Comparison of ENCODE assay signal across 11 cellular contexts in the genomic region with DNA sequence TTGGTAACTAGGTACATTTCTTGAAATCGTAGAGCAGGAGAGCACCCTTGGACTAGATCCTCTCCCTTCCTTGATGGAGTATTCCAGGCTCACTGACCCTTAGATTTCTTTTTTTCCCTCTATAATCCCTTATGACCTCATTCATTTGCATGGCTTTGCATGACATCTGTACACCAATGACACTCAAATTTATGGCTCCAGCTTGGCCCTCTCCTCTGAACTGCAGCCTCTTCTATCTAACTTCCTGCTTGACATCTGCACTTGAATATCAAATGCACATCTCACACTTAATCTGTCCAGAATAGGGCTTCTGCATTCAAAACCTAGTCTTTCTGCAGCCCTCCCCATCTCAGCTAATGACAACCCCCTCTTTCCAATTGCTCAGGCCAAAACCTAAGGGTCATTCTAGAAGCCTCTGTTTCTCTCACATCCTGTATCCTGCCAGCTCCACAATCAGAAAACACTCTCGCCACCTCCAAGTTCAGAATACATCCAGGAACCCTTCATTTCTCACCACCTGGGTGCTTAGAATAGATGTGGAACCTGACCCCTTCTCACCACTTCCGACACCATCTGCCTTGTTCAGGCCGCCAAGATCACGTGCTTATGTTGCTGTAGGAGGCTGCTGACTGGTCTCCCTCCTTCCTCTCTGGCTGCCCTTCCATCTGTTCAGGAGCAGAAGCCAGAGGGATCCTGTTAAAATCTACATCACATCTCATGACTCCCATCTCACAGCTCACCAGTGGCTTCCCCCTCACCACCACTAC.
DNase-seq lines count a peak whose midpoint lies in the region; ATAC-seq, FAIRE-seq and TF ChIP-seq lines count a peak whose summit lies in the region.
"Had no signal": no experiment of that assay in that cellular context is flagged by ENCODE, and none has a peak within 500 bp of the region (broad histone marks: within the 10 kb centered on the region; RNA-seq: fewer than 3 reads in every experiment).

No MANE protein-coding gene starts in this region.

- H3K4me1 ChIP-seq in endodermal cell (ENCODE audit: control insufficient read depth, insufficient read depth, low read length): peaks cover 20% of the 10 kb centered on the region
- H3K4me1 ChIP-seq in aorta (ENCODE audit: control insufficient read depth in 1 of 2, insufficient read depth in 2 of 2, low read length in 2 of 2): no peaks in the 10 kb centered on the region
- no peaks in the 10 kb centered on the region for H3K4me1 ChIP-seq in heart right ventricle

- TF ChIP-seq CTCF in endodermal cell (conservative IDR thresholded peaks at IDR 0.05) (no peak), heart right ventricle (IDR thresholded peaks at IDR 0.05) (no peak)

- intact Hi-C loops in activated T-helper 1 cell treated with anti-CD3 and anti-CD28 coated beads, Interleukin-12 subunit alpha, Interleukin-12 subunit beta, Interleukin-2, Interleukin-4 antibody, amounts not matched to agents 30 ng/mL and 10 ng/mL and 1 ng/mL, durations not matched to agents 14 hours and 24 hours and 36 hours (cut with micrococcal nuclease): no loop called here
- intact Hi-C loops in aorta (cut with DNase I): no loop called here
- intact Hi-C loops in heart right ventricle (cut with DNase I): no loop called here

- H3K4me3 Mint-ChIP-seq in endodermal cell: no peak overlapping the region
- H3K4me3 Mint-ChIP-seq in activated T-helper 1 cell treated with anti-CD3 and anti-CD28 coated beads, Interleukin-12 subunit alpha, Interleukin-12 subunit beta, Interleukin-2, Interleukin-4 antibody, amounts not matched to agents 30 ng/mL and 10 ng/mL and 1 ng/mL, durations not matched to agents 14 hours and 24 hours and 36 hours: no peak overlapping the region
- H3K4me3 Mint-ChIP-seq: activated naive CD8-positive, alpha-beta T cell treated with anti-CD3 and anti-CD28 coated beads, Interleukin-2, amount 50 U/mL, for 24 hours; effector memory CD8-positive, alpha-beta T cell had no signal

- WGBS in endodermal cell (ENCODE audit: insufficient coverage in 1 of 2, insufficient read length in 1 of 2), 2 experiments: 60 to 93% methylated on average over 1 to 5 of the region's 5 CpGs
- 84 to 86% methylated on average over 5 of the region's 5 CpGs for WGBS in aorta, 2 donors
- 76 to 81% methylated on average over 5 of the region's 5 CpGs for WGBS in heart right ventricle, 2 donors

- peak overlapping the region; percentile 9 for H3K27ac Mint-ChIP-seq in endodermal cell
- no peak overlapping the region for H3K27ac Mint-ChIP-seq in activated T-helper 1 cell treated with anti-CD3 and anti-CD28 coated beads, Interleukin-12 subunit alpha, Interleukin-12 subunit beta, Interleukin-2, Interleukin-4 antibody, amounts not matched to agents 30 ng/mL and 10 ng/mL and 1 ng/mL, durations not matched to agents 14 hours and 24 hours and 36 hours
- H3K27ac Mint-ChIP-seq: activated naive CD8-positive, alpha-beta T cell treated with anti-CD3 and anti-CD28 coated beads, Interleukin-2, amount 50 U/mL, for 24 hours; effector memory CD8-positive, alpha-beta T cell had no signal

- H3K36me3 ChIP-seq in endodermal cell (ENCODE audit: control insufficient read depth, insufficient read depth, low read length) (no peaks in the 10 kb centered on the region), aorta (ENCODE audit: control insufficient read depth in 1 of 2, insufficient read depth in 2 of 2, low read length in 1 of 2) (no peaks in the 10 kb centered on the region), heart right ventricle (no peaks in the 10 kb centered on the region)

- FAIRE-seq in frontal cortex (lab: Jason Lieb, UNC): no peak

- H3K4me1 Mint-ChIP-seq in endodermal cell: peaks cover 22% of the 10 kb centered on the region
- H3K4me1 Mint-ChIP-seq in activated T-helper 1 cell treated with anti-CD3 and anti-CD28 coated beads, Interleukin-12 subunit alpha, Interleukin-12 subunit beta, Interleukin-2, Interleukin-4 antibody, amounts not matched to agents 30 ng/mL and 10 ng/mL and 1 ng/mL, durations not matched to agents 14 hours and 24 hours and 36 hours (ENCODE audit: low read depth): no peaks in the 10 kb centered on the region
- H3K4me1 Mint-ChIP-seq: activated naive CD8-positive, alpha-beta T cell treated with anti-CD3 and anti-CD28 coated beads, Interleukin-2, amount 50 U/mL, for 24 hours had no signal

- ATAC-seq in GM18907 (IDR thresholded peaks at IDR 0.05; ENCODE audit: unreplicated experiment) (peak; percentile 93), HG02759 (IDR thresholded peaks at IDR 0.05; ENCODE audit: unreplicated experiment) (peak; percentile 78), aorta (ENCODE audit: low FRiP score) (no peak), heart right ventricle (no peak)
- ATAC-seq: activated naive CD8-positive, alpha-beta T cell treated with anti-CD3 and anti-CD28 coated beads, Interleukin-2, amount 50 U/mL, for 24 hours; effector memory CD8-positive, alpha-beta T cell; Right ventricle myocardium inferior had no signal

- H3K9me3 Mint-ChIP-seq in endodermal cell: no peaks in the 10 kb centered on the region
- no peaks in the 10 kb centered on the region for H3K9me3 Mint-ChIP-seq in activated T-helper 1 cell treated with anti-CD3 and anti-CD28 coated beads, Interleukin-12 subunit alpha, Interleukin-12 subunit beta, Interleukin-2, Interleukin-4 antibody, amounts not matched to agents 30 ng/mL and 10 ng/mL and 1 ng/mL, durations not matched to agents 14 hours and 24 hours and 36 hours
- H3K9me3 Mint-ChIP-seq: activated naive CD8-positive, alpha-beta T cell treated with anti-CD3 and anti-CD28 coated beads, Interleukin-2, amount 50 U/mL, for 24 hours had no signal

- H3K4me3 ChIP-seq in endodermal cell (ENCODE audit: low read length): no peak overlapping the region
- no peak overlapping the region for H3K4me3 ChIP-seq in aorta (ENCODE audit: low read length in 2 of 2)
- H3K4me3 ChIP-seq in heart right ventricle: no peak overlapping the region

- no peaks in the 10 kb centered on the region for H3K9me3 ChIP-seq in endodermal cell (ENCODE audit: control insufficient read depth, low read length)
- no peaks in the 10 kb centered on the region for H3K9me3 ChIP-seq in aorta (ENCODE audit: control insufficient read depth, low read length)
- H3K9me3 ChIP-seq in heart right ventricle: no peaks in the 10 kb centered on the region

- H3K27ac ChIP-seq in endodermal cell (ENCODE audit: low read depth, low read length) (no peak overlapping the region), aorta (ENCODE audit: low read depth in 1 of 2, low read length in 2 of 2) (no peak overlapping the region), heart right ventricle (no peak overlapping the region)

- peaks cover 3% of the 10 kb centered on the region for H3K36me3 Mint-ChIP-seq in endodermal cell (ENCODE audit: low read depth)
- H3K36me3 Mint-ChIP-seq in activated T-helper 1 cell treated with anti-CD3 and anti-CD28 coated beads, Interleukin-12 subunit alpha, Interleukin-12 subunit beta, Interleukin-2, Interleukin-4 antibody, amounts not matched to agents 30 ng/mL and 10 ng/mL and 1 ng/mL, durations not matched to agents 14 hours and 24 hours and 36 hours (ENCODE audit: low read depth): no peaks in the 10 kb centered on the region

- no peaks in the 10 kb centered on the region for H3K27me3 ChIP-seq in endodermal cell (ENCODE audit: control insufficient read depth, insufficient read depth, low read length, poor library complexity, severe bottlenecking)
- H3K27me3 ChIP-seq in aorta (ENCODE audit: control insufficient read depth in 1 of 2, insufficient read depth in 2 of 2, low read length in 1 of 2): no peaks in the 10 kb centered on the region
- H3K27me3 ChIP-seq in heart right ventricle: peaks cover 0 to 8% (median 3%) of the 10 kb centered on the region in 7 donors

- DNase-seq in NCI-H2029 (lab: John Stamatoyannopoulos, UW) (peak; percentile 91), endodermal cell (no peak), frontal cortex (ENCODE audit: low spot score in 2 of 2) (no peak), aorta (no peak), heart right ventricle (no peak)
- no peak for DNase-seq in activated T-helper 1 cell treated with anti-CD3 and anti-CD28 coated beads, Interleukin-12 subunit alpha, Interleukin-12 subunit beta, Interleukin-2, Interleukin-4 antibody, amounts not matched to agents 30 ng/mL and 10 ng/mL and 1 ng/mL, durations not matched to agents 14 hours and 24 hours and 36 hours (ENCODE audit: low spot score)
- DNase-seq: activated naive CD8-positive, alpha-beta T cell treated with anti-CD3 and anti-CD28 coated beads, Interleukin-2, amount 50 U/mL, for 24 hours; effector memory CD8-positive, alpha-beta T cell had no signal

- H3K27me3 Mint-ChIP-seq in endodermal cell (ENCODE audit: insufficient read depth): no peaks in the 10 kb centered on the region
- no peaks in the 10 kb centered on the region for H3K27me3 Mint-ChIP-seq in activated T-helper 1 cell treated with anti-CD3 and anti-CD28 coated beads, Interleukin-12 subunit alpha, Interleukin-12 subunit beta, Interleukin-2, Interleukin-4 antibody, amounts not matched to agents 30 ng/mL and 10 ng/mL and 1 ng/mL, durations not matched to agents 14 hours and 24 hours and 36 hours (ENCODE audit: insufficient read depth)
- H3K27me3 Mint-ChIP-seq: activated naive CD8-positive, alpha-beta T cell treated with anti-CD3 and anti-CD28 coated beads, Interleukin-2, amount 50 U/mL, for 24 hours; effector memory CD8-positive, alpha-beta T cell had no signal

- H3K9ac ChIP-seq in endodermal cell (ENCODE audit: extremely low read depth, low read length, poor library complexity, severe bottlenecking): no peak overlapping the region

Comparison
In these comparisons a context has a peak if more than half of its experiments do, and no peak if none do; other contexts are left out.
1. ATAC-seq: peak in GM18907 (single experiment) and HG02759 (single experiment); none in aorta (single experiment) and heart right ventricle (0 of 8).